ENCODE assay signal across 15 cellular contexts in the genomic region with DNA sequence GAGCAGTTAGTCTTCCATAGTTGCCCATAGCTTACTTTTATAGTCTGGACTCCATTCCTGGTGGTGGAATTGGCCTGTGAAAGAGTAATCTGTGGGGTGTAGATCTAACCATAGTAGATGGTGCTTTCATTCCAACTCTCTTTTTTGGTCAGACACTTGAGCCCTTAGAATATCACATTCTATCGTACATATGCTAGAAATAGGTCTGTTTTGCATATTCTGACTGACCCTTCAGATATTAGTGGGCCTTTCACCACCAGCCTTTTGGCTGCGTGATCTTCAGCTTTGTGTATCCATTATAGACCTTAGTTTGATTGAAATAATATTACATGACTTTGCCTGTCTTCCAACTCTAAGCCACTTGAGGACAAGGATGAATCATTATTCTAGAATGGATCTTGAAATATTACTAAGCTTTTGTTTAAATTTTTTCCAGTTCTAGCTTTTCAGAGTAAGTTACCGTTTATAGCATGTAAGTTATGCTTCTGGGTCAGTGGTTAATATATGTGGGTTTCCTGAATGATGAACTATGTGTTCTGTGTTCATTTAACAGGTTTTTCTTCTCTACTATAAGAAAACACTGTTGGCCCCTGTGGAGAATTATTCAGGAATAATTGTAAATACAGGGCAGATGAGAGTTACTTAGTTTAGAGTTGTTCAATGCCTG. TPM values are rescaled to one million over a fixed set of nuclear protein-coding genes. Genes with fewer than 3 reads are reported as not detected.
DNase-seq lines count a peak whose midpoint lies in the region; ATAC-seq and TF ChIP-seq lines count a peak whose summit lies in the region.
"Had no signal": no experiment of that assay in that cellular context is flagged by ENCODE, and none has a peak within 500 bp of the region (broad histone marks: within the 10 kb centered on the region; RNA-seq: fewer than 3 reads in every experiment).

No MANE protein-coding gene starts in this region.

- intact Hi-C loops in CD4-positive, alpha-beta T cell (cut with DNase I, micrococcal nuclease): loop anchor here in 1 of 2 experiments (5.0 kb wide), 1 partner anchor 33 kb away; no protein-coding TSS in a partner anchor

- no peaks in the 10 kb centered on the region for H3K27me3 Mint-ChIP-seq in CD4-positive, alpha-beta T cell
- H3K27me3 Mint-ChIP-seq in effector memory CD8-positive, alpha-beta T cell: no peaks in the 10 kb centered on the region
- H3K27me3 Mint-ChIP-seq: activated CD4-positive, alpha-beta T cell treated with anti-CD3 and anti-CD28 coated beads, Interleukin-2, amount 10 ng/mL, durations not matched to agents 7 days and 5 days had no signal

- H3K9me3 ChIP-seq in CD4-positive, alpha-beta T cell (ENCODE audit: control insufficient read depth, low read length): no peaks in the 10 kb centered on the region
- H3K9me3 ChIP-seq: transverse colon had no signal

- H3K27ac ChIP-seq in CD4-positive, alpha-beta T cell (ENCODE audit: low read depth, low read length): no peak overlapping the region
- H3K27ac ChIP-seq: GM23248 had no signal

- H3K4me3 ChIP-seq in foreskin fibroblast (ENCODE audit: low read depth in 1 of 2, low read length in 2 of 2): no peak overlapping the region
- H3K4me3 ChIP-seq: GM23248, transverse colon had no signal

- H3K27me3 ChIP-seq in CD4-positive, alpha-beta T cell (ENCODE audit: control insufficient read depth, insufficient read depth, low read length): no peaks in the 10 kb centered on the region
- H3K27me3 ChIP-seq: transverse colon had no signal

- POLR2A ChIA-PET in CD4-positive, alpha-beta T cell (lab: Charles Lee): interaction anchor here (1.3 kb wide), 1 partner anchor 9 kb away, joined by 3 read pairs; a partner anchor contains a TSS

- DNase-seq in CD4-positive, alpha-beta T cell: no peak
- DNase-seq in effector memory CD8-positive, alpha-beta T cell: no peak
- DNase-seq in foreskin fibroblast (no peak), NCI-H510A (lab: John Stamatoyannopoulos, UW) (no peak), NCI-H2227 (lab: John Stamatoyannopoulos, UW; ENCODE audit: unreplicated experiment) (no peak)
- no peak for DNase-seq in activated effector memory CD4-positive, alpha-beta T cell treated with Interleukin-2 at 50 U/mL for 16 hours
- DNase-seq: activated CD4-positive, alpha-beta T cell treated with anti-CD3 and anti-CD28 coated beads, Interleukin-2, amount 10 ng/mL, durations not matched to agents 7 days and 5 days; amniotic stem cell; COR-L47; GM23248; hypothalamus; NCI-H526; transverse colon had no signal

- CTCF ChIA-PET in CD4-positive, alpha-beta T cell (lab: Charles Lee): interaction anchor here (0.7 to 2.3 kb wide), 3 partner anchors 40 to 60 kb away, joined by 3 to 6 read pairs (median 5); no protein-coding TSS in a partner anchor

- peaks cover 74% of the 10 kb centered on the region for H3K4me1 Mint-ChIP-seq in CD4-positive, alpha-beta T cell (ENCODE audit: low read depth)
- H3K4me1 Mint-ChIP-seq in effector memory CD8-positive, alpha-beta T cell (ENCODE audit: low read depth in 2 of 2): peaks cover 55 to 68% of the 10 kb centered on the region in 2 donors

- H3K9me3 Mint-ChIP-seq in CD4-positive, alpha-beta T cell: no peaks in the 10 kb centered on the region
- H3K9me3 Mint-ChIP-seq in effector memory CD8-positive, alpha-beta T cell: no peaks in the 10 kb centered on the region
- H3K9me3 Mint-ChIP-seq: activated CD4-positive, alpha-beta T cell treated with anti-CD3 and anti-CD28 coated beads, Interleukin-2, amount 10 ng/mL, durations not matched to agents 7 days and 5 days had no signal

- H3K27ac Mint-ChIP-seq in CD4-positive, alpha-beta T cell: peak overlapping the region; percentile 47
- H3K27ac Mint-ChIP-seq in effector memory CD8-positive, alpha-beta T cell: peak overlapping the region; percentile 29 to 87
- H3K27ac Mint-ChIP-seq: activated CD4-positive, alpha-beta T cell treated with anti-CD3 and anti-CD28 coated beads, Interleukin-2, amount 10 ng/mL, durations not matched to agents 7 days and 5 days had no signal

- TF ChIP-seq CTCF in CD4-positive, alpha-beta T cell (IDR thresholded peaks at IDR 0.05): no peak
- TF ChIP-seq CTCF in foreskin fibroblast (IDR thresholded peaks at IDR 0.05; ENCODE audit: low read depth, low read length): no peak

- ATAC-seq in CD4-positive, alpha-beta T cell (ENCODE audit: poor library complexity): no peak
- ATAC-seq in GM18520 (IDR thresholded peaks at IDR 0.05; ENCODE audit: unreplicated experiment): peak; percentile 49
- peak; percentile 49 for ATAC-seq in HG02973 (IDR thresholded peaks at IDR 0.05; ENCODE audit: unreplicated experiment)
- no peak for ATAC-seq in effector memory CD8-positive, alpha-beta T cell (replicated peaks)

- H3K36me3 Mint-ChIP-seq in CD4-positive, alpha-beta T cell (ENCODE audit: low read depth): peaks cover 53% of the 10 kb centered on the region
- peaks cover 42% of the 10 kb centered on the region for H3K36me3 Mint-ChIP-seq in effector memory CD8-positive, alpha-beta T cell (ENCODE audit: insufficient read depth)

- peak overlapping the region; percentile 13 for H3K4me3 Mint-ChIP-seq in CD4-positive, alpha-beta T cell
- H3K4me3 Mint-ChIP-seq in effector memory CD8-positive, alpha-beta T cell: peak overlapping the region; percentile 0 to 37
- H3K4me3 Mint-ChIP-seq: activated CD4-positive, alpha-beta T cell treated with anti-CD3 and anti-CD28 coated beads, Interleukin-2, amount 10 ng/mL, durations not matched to agents 7 days and 5 days had no signal

RNA-seq across cellular contexts. Expression of a gene that starts 8.7 kb away (rescaled TPM):
- total RNA-seq in CD4-positive, alpha-beta T cell: 100 to 1,000 TPM; 113 to 121 TPM

Comparison
In these comparisons a context has a peak if more than half of its experiments do, and no peak if none do; other contexts are left out.
1. ATAC-seq: peak in GM18520 (single experiment) and HG02973 (single experiment); none in CD4-positive, alpha-beta T cell (single experiment) and effector memory CD8-positive, alpha-beta T cell (single experiment).